Comparison of ENCODE assay signal across 8 cellular contexts in the genomic region with DNA sequence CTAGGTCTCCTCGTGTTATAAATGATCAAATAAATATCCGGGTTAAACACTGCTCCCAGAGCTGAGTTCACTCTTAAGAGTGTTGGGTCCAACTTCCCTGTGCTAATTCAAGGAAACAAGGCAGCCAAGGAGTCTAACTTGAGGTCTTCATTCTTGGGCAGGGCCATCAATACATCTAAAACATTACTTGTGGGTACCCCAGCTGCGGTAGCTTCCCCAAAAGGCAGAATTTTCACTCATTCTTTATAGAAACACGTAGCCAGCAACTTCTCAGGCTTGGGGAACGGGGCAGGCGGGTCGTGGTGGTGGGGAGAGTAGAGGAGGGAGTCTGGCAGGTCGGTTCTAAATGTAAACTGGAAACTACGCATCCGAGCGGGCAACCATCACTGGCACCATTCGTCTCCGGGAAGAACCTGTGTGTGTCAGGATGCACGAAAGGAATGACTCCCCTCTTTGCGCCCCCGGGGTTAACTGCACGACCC. TPM values are rescaled to one million over a fixed set of nuclear protein-coding genes. Genes with fewer than 3 reads are reported as not detected.
A peak's percentile ranks its signal among the peaks of the same experiment; 100 is the strongest.
DNase-seq lines count a peak whose midpoint lies in the region; ATAC-seq and TF ChIP-seq lines count a peak whose summit lies in the region.

No MANE protein-coding gene starts in this region.

- POLR2A ChIA-PET in AG04449 (lab: Yijun Ruan, JAX) = no interaction called here

- H3K27ac Mint-ChIP-seq in effector memory CD8-positive, alpha-beta T cell = peak overlapping the region; percentile 94 to 95
- peak overlapping the region; percentile 91 for H3K27ac Mint-ChIP-seq in mesothelial cell of epicardium

- peaks cover 24 to 36% of the 10 kb centered on the region in 2 donors for H3K4me1 Mint-ChIP-seq in effector memory CD8-positive, alpha-beta T cell (ENCODE audit: low read depth in 2 of 2)
- H3K4me1 Mint-ChIP-seq in mesothelial cell of epicardium = peaks cover 35% of the 10 kb centered on the region

- no peaks in the 10 kb centered on the region for H3K27me3 Mint-ChIP-seq in effector memory CD8-positive, alpha-beta T cell
- H3K27me3 Mint-ChIP-seq in mesothelial cell of epicardium (ENCODE audit: low read depth) = no peaks in the 10 kb centered on the region

- peak overlapping the region; percentile 80 for H3K4me2 ChIP-seq in SU-DHL-6 (ENCODE audit: low read depth, low read length, poor library complexity, severe bottlenecking)

- CTCF ChIA-PET in AG04449 (lab: Yijun Ruan, JAX) = interaction anchor here (1.2 to 3.6 kb wide), 3 partner anchors 16 to 59 kb away, joined by 3 to 9 read pairs (median 4); no protein-coding TSS in a partner anchor

- WGBS in aorta, 2 donors = 1% methylated on average over 17 of the region's 17 CpGs

- H3K9me3 Mint-ChIP-seq in effector memory CD8-positive, alpha-beta T cell = no peaks in the 10 kb centered on the region
- no peaks in the 10 kb centered on the region for H3K9me3 Mint-ChIP-seq in mesothelial cell of epicardium

- peaks cover 3% of the 10 kb centered on the region for H3K36me3 Mint-ChIP-seq in effector memory CD8-positive, alpha-beta T cell (ENCODE audit: insufficient read depth)
- no peaks in the 10 kb centered on the region for H3K36me3 Mint-ChIP-seq in mesothelial cell of epicardium

- peak overlapping the region; percentile 89 for H2AFZ ChIP-seq in SU-DHL-6 (ENCODE audit: low read depth, low read length, severe bottlenecking)

- peaks cover 16% of the 10 kb centered on the region; the same call in 1 of the 2 replicates for H4K20me1 ChIP-seq in SU-DHL-6 (ENCODE audit: low read depth, low read length)

- peak overlapping the region; percentile 87 to 90 for H3K4me3 Mint-ChIP-seq in effector memory CD8-positive, alpha-beta T cell
- H3K4me3 Mint-ChIP-seq in mesothelial cell of epicardium = peak overlapping the region; percentile 84

- intact Hi-C loops in aorta (cut with DNase I) = no loop called here

- peaks cover 6% of the 10 kb centered on the region; the same call in 1 of the 2 replicates for H3F3A ChIP-seq in SU-DHL-6 (ENCODE audit: insufficient read depth)

- H3K4me1 ChIP-seq in aorta (ENCODE audit: control insufficient read depth in 1 of 2, insufficient read depth in 2 of 2, low read length in 2 of 2) = no peaks in the 10 kb centered on the region

- H3K9me3 ChIP-seq in SU-DHL-6 (ENCODE audit: insufficient read depth, low read length) (no peaks in the 10 kb centered on the region), aorta (ENCODE audit: control insufficient read depth, low read length) (no peaks in the 10 kb centered on the region)

- H3K27me3 ChIP-seq in SU-DHL-6 (ENCODE audit: low read length) = no peaks in the 10 kb centered on the region
- no peaks in the 10 kb centered on the region for H3K27me3 ChIP-seq in aorta (ENCODE audit: control insufficient read depth in 1 of 2, insufficient read depth in 2 of 2, low read length in 1 of 2)

- peaks cover 38% of the 10 kb centered on the region for H3K79me2 ChIP-seq in SU-DHL-6 (ENCODE audit: insufficient read depth, low read length)

- H3K27ac ChIP-seq in SU-DHL-6 (ENCODE audit: low read depth, low read length) = peak overlapping the region; percentile 44
- peak overlapping the region in 1 of 2 donors; percentile 71 for H3K27ac ChIP-seq in aorta (ENCODE audit: low read depth in 1 of 2, low read length in 2 of 2)

- ATAC-seq in GM21515 (IDR thresholded peaks at IDR 0.05; ENCODE audit: unreplicated experiment) (peak; percentile 4), aorta (ENCODE audit: low FRiP score) (peak; percentile 13)
- ATAC-seq in effector memory CD8-positive, alpha-beta T cell (replicated peaks) = peak; percentile 2

- H3K36me3 ChIP-seq in SU-DHL-6 (ENCODE audit: low read length) = no peaks in the 10 kb centered on the region
- H3K36me3 ChIP-seq in aorta (ENCODE audit: control insufficient read depth in 1 of 2, insufficient read depth in 2 of 2, low read length in 1 of 2) = no peaks in the 10 kb centered on the region

- H3K9me2 ChIP-seq in SU-DHL-6 (replicated peaks; ENCODE audit: insufficient read depth, low read length) = no peaks in the 10 kb centered on the region

- TF ChIP-seq CTCF in AG04449 (IDR thresholded peaks at IDR 0.05; ENCODE audit: insufficient read depth, low read length, missing control alignments) (no peak), SU-DHL-6 (IDR thresholded peaks at IDR 0.05; ENCODE audit: insufficient read depth, low read length, poor library complexity, severe bottlenecking) (no peak), mesothelial cell of epicardium (IDR thresholded peaks at IDR 0.05; ENCODE audit: unreplicated experiment) (no peak)

- DNase-seq in AG04449 (ENCODE audit: low read depth, low spot score) = no peak
- peak in 1 of 3 experiments; percentile 21 for DNase-seq in effector memory CD8-positive, alpha-beta T cell
- DNase-seq in mesothelial cell of epicardium (ENCODE audit: low spot score in 2 of 2, unreplicated experiment in 2 of 2) = peak in 1 of 2 experiments; percentile 60
- peak in 1 of 2 donors; percentile 51 for DNase-seq in aorta
- no peak for DNase-seq in NCI-H187 treated with DMSO at 0.1 percent for 48 hours (lab: John Stamatoyannopoulos, UW)
- DNase-seq in SK-N-DZ (ENCODE audit: low spot score) = no peak

- peak overlapping the region; percentile 92 for H3K4me3 ChIP-seq in AG04449 (ENCODE audit: low read depth, low read length)
- peak overlapping the region; percentile 77 for H3K4me3 ChIP-seq in SU-DHL-6 (ENCODE audit: insufficient read depth, low read length, poor library complexity, severe bottlenecking)
- H3K4me3 ChIP-seq in aorta (ENCODE audit: low read length in 2 of 2) = peak overlapping the region; percentile 63 to 87

- H3K9ac ChIP-seq in SU-DHL-6 (ENCODE audit: low read length) = peak overlapping the region; percentile 88

RNA-seq across cellular contexts. Expression of a gene that starts 0.7 kb away (rescaled TPM):
- total RNA-seq in mesothelial cell of epicardium = 138 to 145 TPM (median 142 TPM) in 3 replicates
- 10 to 100 TPM; 50.0 to 67.8 TPM for total RNA-seq in aorta
- 10 to 100 TPM; 54.9 to 98.2 TPM for polyA plus RNA-seq in aorta
- 244 and 259 TPM in 2 replicates for polyA plus RNA-seq in SK-N-DZ (2014; cell fraction: cytosol; rRNA removed)
- polyA plus RNA-seq in SK-N-DZ (2014; cell fraction: nucleus; rRNA removed) = 156 TPM in 2 replicates

RNA-seq across cellular contexts. Expression of a gene that starts 53.7 kb away (rescaled TPM):
- total RNA-seq in mesothelial cell of epicardium (not detected in 3 replicates), aorta (1 to 10 TPM; 4.4 to 7.2 TPM)
- 1 to 10 TPM in 1 of 2 donors, under 1 TPM in 1; 0.95 to 6.5 TPM for polyA plus RNA-seq in aorta
- polyA plus RNA-seq in SK-N-DZ (2014; cell fraction: cytosol; rRNA removed) = not detected in 2 replicates
- not detected in 2 replicates for polyA plus RNA-seq in SK-N-DZ (2014; cell fraction: nucleus; rRNA removed)
